Comparison of ENCODE assay signal across 8 cellular contexts in genomic region chr3:100002599-100003350, GRCh38.
DNase-seq lines count a peak whose midpoint lies in the region; ATAC-seq, FAIRE-seq and TF ChIP-seq lines count a peak whose summit lies in the region.

No MANE protein-coding gene starts in this region.

- DNase-seq in AG04450 (ENCODE audit: low read depth, low spot score): peak; percentile 87
- peak; percentile 93 for DNase-seq in HPDE6-E6E7 (ENCODE audit: extremely low spot score)
- peak; percentile 91 for DNase-seq in astrocyte of the hippocampus (ENCODE audit: low read depth, low spot score)
- DNase-seq in HepG2 (ENCODE audit: low spot score): peak; percentile 91
- no peak for DNase-seq in mesenteric fat pad (ENCODE audit: low spot score)
- no peak for DNase-seq in activated gamma-delta T cell treated with Interleukin-2 at 50 U/mL for 16 hours

- peak overlapping the region; percentile 9; the same call in 1 of the 2 replicates for H3K4me2 ChIP-seq in HepG2 (ENCODE audit: low read depth, low read length)

- H3K4me3 ChIP-seq in AG04450 (ENCODE audit: low read depth, low read length): no peak overlapping the region
- H3K4me3 ChIP-seq in HepG2 (replicated peaks in 1 of 3; ENCODE audit: insufficient read depth in 1 of 3, low read depth in 2 of 3, low read length in 3 of 3): no peak overlapping the region

- TF ChIP-seq CTCF in AG04450 (IDR thresholded peaks at IDR 0.05; ENCODE audit: low read depth, low read length): no peak
- TF ChIP-seq CTCF in HepG2 (CRISPR knock-in tag; IDR thresholded peaks at IDR 0.05): no peak

- H3K27ac ChIP-seq in AG04450 (ENCODE audit: low read depth, low read length) (no peak overlapping the region), HepG2 (ENCODE audit: extremely low read length, insufficient read depth, low read length) (peak overlapping the region; percentile 8)

- no peaks in the 10 kb centered on the region for H4K20me1 ChIP-seq in HepG2 (ENCODE audit: insufficient read depth, low read length)

- BruUV-seq in HepG2 (replicated peaks; lab: Mats Ljungman, UMichigan): no TSS peak

- peaks cover 52% of the 10 kb centered on the region for H3K4me1 ChIP-seq in HepG2 (ENCODE audit: insufficient read depth, low read length)

- no peak for TF ChIP-seq POLR2A in HepG2 (IDR thresholded peaks at IDR 0.05; ENCODE audit: insufficient read depth in 1 of 2, low read depth in 2 of 2, low read length in 2 of 2)

- TF ChIP-seq EP300 in HepG2 (IDR thresholded peaks at IDR 0.05; ENCODE audit: low read depth in 2 of 2, low read length in 2 of 2): 0 out of 4 replicates have a peak, but pooled peaks of 1 of the 2 experiments have one; percentile 44
- TF ChIP-seq EP300 in HepG2 (CRISPR knock-in tag; IDR thresholded peaks at IDR 0.05; ENCODE audit: borderline replicate concordance): peak; percentile 45; the same call in 1 of the 2 replicates

- peak overlapping the region; percentile 21 for H3K9ac ChIP-seq in HepG2 (ENCODE audit: insufficient read depth, low read depth, low read length)

- intact Hi-C loops in HepG2 (cut with micrococcal nuclease; ENCODE audit: unreplicated experiment): loop anchor here (1.0 kb wide), 1 partner anchor 126 kb away; no protein-coding TSS in a partner anchor

- WGBS in HepG2 (ENCODE audit: low lambda C conversion rate): 29% methylated on average over 4 of the region's 4 CpGs

- H3K27me3 ChIP-seq in AG04450 (ENCODE audit: control insufficient read depth, insufficient read depth, low read length): no peaks in the 10 kb centered on the region
- no peaks in the 10 kb centered on the region for H3K27me3 ChIP-seq in HepG2 (ENCODE audit: control insufficient read depth in 1 of 2, insufficient read depth in 2 of 2, low read length in 2 of 2)

- POLR2A ChIA-PET in AG04450 (lab: Yijun Ruan, JAX) (interaction anchor here (0.7 to 1.0 kb wide), 4 partner anchors 39 to 101 kb away, joined by 3 to 5 read pairs (median 4); no protein-coding TSS in a partner anchor), HepG2 (lab: Yijun Ruan, JAX) (interaction anchor here (0.7 to 2.0 kb wide), 8 partner anchors 11 to 131 kb away, joined by 3 to 5 read pairs (median 4); no protein-coding TSS in a partner anchor)

- no peaks in the 10 kb centered on the region for H3K79me2 ChIP-seq in HepG2 (ENCODE audit: insufficient read depth, low read length)

- no peaks in the 10 kb centered on the region for H3K36me3 ChIP-seq in HepG2 (replicated peaks in 1 of 2; ENCODE audit: control insufficient read depth in 1 of 2, insufficient read depth in 2 of 2, low read length in 2 of 2)

- CTCF ChIA-PET in AG04450 (lab: Charles Lee): no interaction called here
- CTCF ChIA-PET in HepG2 (lab: Yijun Ruan, JAX; ENCODE audit: low intra/inter-chr PET ratio, low total read pairs): no interaction called here

- in situ Hi-C loops in HepG2 (cut with HindIII; ENCODE audit: extremely low pct_ligation_motif_present, low pct_unique_long_range_greater_than_20kb): no loop called here

- FAIRE-seq in HepG2 (lab: Jason Lieb, UNC): peak; percentile 64

- no peak for TF ChIP-seq RAD21 in HepG2 (CRISPR knock-in tag; IDR thresholded peaks at IDR 0.05)

- H3K9me3 ChIP-seq in AG04450 (ENCODE audit: control insufficient read depth, insufficient read depth, low read length): peaks cover 3% of the 10 kb centered on the region; the same call in 1 of the 2 replicates
- H3K9me3 ChIP-seq in HepG2 (ENCODE audit: low read length): no peaks in the 10 kb centered on the region

- H2AFZ ChIP-seq in HepG2 (ENCODE audit: low read length): no peak overlapping the region

- ATAC-seq in HepG2 (peak; percentile 95), GM19324 (IDR thresholded peaks at IDR 0.05; ENCODE audit: low FRiP score, unreplicated experiment) (no peak), HG02970 (IDR thresholded peaks at IDR 0.05; ENCODE audit: low FRiP score, unreplicated experiment) (no peak)

TF ChIP-seq in HepG2, 621 proteins besides CTCF, POLR2A, EP300 and RAD21 (continues in another document):
- TF ChIP-seq ERF (CRISPR knock-in tag; IDR thresholded peaks at IDR 0.05) (0 out of 2 replicates have a peak, but pooled peaks have one; percentile 17), HNF1A (IDR thresholded peaks at IDR 0.05; ENCODE audit: low read depth) (no peak), HNF1A (CRISPR knock-in tag; IDR thresholded peaks at IDR 0.05; ENCODE audit: borderline replicate concordance) (peak; percentile 29; the same call in 1 of the 2 replicates), ZNF503 (CRISPR knock-in tag; IDR thresholded peaks at IDR 0.05) (no peak), ATF7 (IDR thresholded peaks at IDR 0.05) (peak; percentile 99), ATF7 (CRISPR knock-in tag; IDR thresholded peaks at IDR 0.05) (peak; percentile 87), ZNF652 (CRISPR knock-in tag; IDR thresholded peaks at IDR 0.05; ENCODE audit: borderline replicate concordance, low read depth) (no peak)
- TF ChIP-seq, protein P1, sequence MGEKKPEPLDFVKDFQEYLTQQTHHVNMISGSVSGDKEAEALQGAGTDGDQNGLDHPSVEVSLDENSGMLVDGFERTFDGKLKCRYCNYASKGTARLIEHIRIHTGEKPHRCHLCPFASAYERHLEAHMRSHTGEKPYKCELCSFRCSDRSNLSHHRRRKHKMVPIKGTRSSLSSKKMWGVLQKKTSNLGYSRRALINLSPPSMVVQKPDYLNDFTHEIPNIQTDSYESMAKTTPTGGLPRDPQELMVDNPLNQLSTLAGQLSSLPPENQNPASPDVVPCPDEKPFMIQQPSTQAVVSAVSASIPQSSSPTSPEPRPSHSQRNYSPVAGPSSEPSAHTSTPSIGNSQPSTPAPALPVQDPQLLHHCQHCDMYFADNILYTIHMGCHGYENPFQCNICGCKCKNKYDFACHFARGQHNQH (CRISPR knock-in tag; IDR thresholded peaks at IDR 0.05): 0 out of 2 replicates have a peak, but pooled peaks have one; percentile 27
- TF ChIP-seq, protein P2, sequence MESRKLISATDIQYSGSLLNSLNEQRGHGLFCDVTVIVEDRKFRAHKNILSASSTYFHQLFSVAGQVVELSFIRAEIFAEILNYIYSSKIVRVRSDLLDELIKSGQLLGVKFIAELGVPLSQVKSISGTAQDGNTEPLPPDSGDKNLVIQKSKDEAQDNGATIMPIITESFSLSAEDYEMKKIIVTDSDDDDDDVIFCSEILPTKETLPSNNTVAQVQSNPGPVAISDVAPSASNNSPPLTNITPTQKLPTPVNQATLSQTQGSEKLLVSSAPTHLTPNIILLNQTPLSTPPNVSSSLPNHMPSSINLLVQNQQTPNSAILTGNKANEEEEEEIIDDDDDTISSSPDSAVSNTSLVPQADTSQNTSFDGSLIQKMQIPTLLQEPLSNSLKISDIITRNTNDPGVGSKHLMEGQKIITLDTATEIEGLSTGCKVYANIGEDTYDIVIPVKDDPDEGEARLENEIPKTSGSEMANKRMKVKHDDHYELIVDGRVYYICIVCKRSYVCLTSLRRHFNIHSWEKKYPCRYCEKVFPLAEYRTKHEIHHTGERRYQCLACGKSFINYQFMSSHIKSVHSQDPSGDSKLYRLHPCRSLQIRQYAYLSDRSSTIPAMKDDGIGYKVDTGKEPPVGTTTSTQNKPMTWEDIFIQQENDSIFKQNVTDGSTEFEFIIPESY (CRISPR knock-in tag; IDR thresholded peaks at IDR 0.05): 0 out of 2 replicates have a peak, but pooled peaks have one; percentile 15

Comparison
In these comparisons a context has a peak if more than half of its experiments do, and no peak if none do; other contexts are left out.
1. DNase-seq: peak in AG04450 (single experiment), HPDE6-E6E7 (single experiment), astrocyte of the hippocampus (single experiment) and HepG2 (single experiment); none in mesenteric fat pad (single experiment) and activated gamma-delta T cell treated with Interleukin-2 at 50 U/mL for 16 hours (single experiment).